Comparison of ENCODE assay signal across 8 cellular contexts in genomic region chr9:2837915-2838314, GRCh38. TPM values are rescaled to one million over a fixed set of nuclear protein-coding genes. Genes with fewer than 3 reads are reported as not detected.
DNase-seq lines count a peak whose midpoint lies in the region; TF ChIP-seq lines count a peak whose summit lies in the region.

No MANE protein-coding gene starts in this region.

- POLR2A ChIA-PET in Caco-2 (lab: Charles Lee): no interaction called here

- H3K4me2 ChIP-seq in osteoblast (ENCODE audit: insufficient read depth, low read length): peak overlapping the region; percentile 67

- H3K27ac Mint-ChIP-seq in endodermal cell (peak overlapping the region; percentile 2), Caco-2 (ENCODE audit: unreplicated experiment) (no peak overlapping the region)
- no peak overlapping the region for H3K27ac Mint-ChIP-seq in activated naive CD8-positive, alpha-beta T cell treated with anti-CD3 and anti-CD28 coated beads for 36 hours

- TF ChIP-seq CTCF in endodermal cell (conservative IDR thresholded peaks at IDR 0.05) (peak; percentile 58), osteoblast (IDR thresholded peaks at IDR 0.05; ENCODE audit: extremely low read depth, low read depth, low read length) (peak; percentile 47), Caco-2 (IDR thresholded peaks at IDR 0.05; ENCODE audit: insufficient read depth in 1 of 2, low read depth in 1 of 2, low read length in 1 of 2, severe bottlenecking in 1 of 2, unreplicated experiment in 1 of 2) (no peak)

- no TSS peak for BruUV-seq in Caco-2 (replicated peaks; lab: Mats Ljungman, UMichigan)

- H3K4me3 ChIP-seq in endodermal cell (ENCODE audit: low read length) (no peak overlapping the region), osteoblast (ENCODE audit: insufficient read depth, low read length) (peak overlapping the region; percentile 57), Caco-2 (ENCODE audit: low read depth, low read length) (no peak overlapping the region)

- no peaks in the 10 kb centered on the region for H3K9me3 ChIP-seq in endodermal cell (ENCODE audit: control insufficient read depth, low read length)
- H3K9me3 ChIP-seq in osteoblast (ENCODE audit: low read depth, low read length): no peaks in the 10 kb centered on the region
- H3K9me3 ChIP-seq in Caco-2: no peaks in the 10 kb centered on the region

- no peak overlapping the region for H3K27ac ChIP-seq in endodermal cell (ENCODE audit: low read depth, low read length)
- peak overlapping the region; percentile 56 for H3K27ac ChIP-seq in osteoblast (ENCODE audit: low read depth, low read length)

- H3K27me3 Mint-ChIP-seq in endodermal cell (ENCODE audit: insufficient read depth) (no peaks in the 10 kb centered on the region), Caco-2 (ENCODE audit: insufficient read depth, unreplicated experiment) (no peaks in the 10 kb centered on the region)
- H3K27me3 Mint-ChIP-seq in activated naive CD8-positive, alpha-beta T cell treated with anti-CD3 and anti-CD28 coated beads for 36 hours: no peaks in the 10 kb centered on the region

- H4K20me1 ChIP-seq in osteoblast (ENCODE audit: insufficient read depth, low read length): peaks cover 36% of the 10 kb centered on the region

- H3K4me1 ChIP-seq in endodermal cell (ENCODE audit: control insufficient read depth, insufficient read depth, low read length) (peaks cover 2% of the 10 kb centered on the region), osteoblast (ENCODE audit: insufficient read depth, low read length) (peaks cover 40% of the 10 kb centered on the region), Caco-2 (peaks cover 8% of the 10 kb centered on the region)

- H3K79me2 ChIP-seq in osteoblast (ENCODE audit: insufficient read depth, low read length): peaks cover 81% of the 10 kb centered on the region

- H3K9me3 Mint-ChIP-seq in endodermal cell (no peaks in the 10 kb centered on the region), Caco-2 (ENCODE audit: unreplicated experiment) (no peaks in the 10 kb centered on the region)
- H3K9me3 Mint-ChIP-seq in activated naive CD8-positive, alpha-beta T cell treated with anti-CD3 and anti-CD28 coated beads for 36 hours: no peaks in the 10 kb centered on the region

- H2AFZ ChIP-seq in osteoblast (ENCODE audit: low read length): no peak overlapping the region

- H3K36me3 Mint-ChIP-seq in endodermal cell (ENCODE audit: low read depth) (peaks cover 40% of the 10 kb centered on the region), Caco-2 (ENCODE audit: insufficient read depth, unreplicated experiment) (peaks cover 47% of the 10 kb centered on the region)
- H3K36me3 Mint-ChIP-seq in activated naive CD8-positive, alpha-beta T cell treated with anti-CD3 and anti-CD28 coated beads for 36 hours: peaks cover 35% of the 10 kb centered on the region

- intact Hi-C loops in Caco-2 (cut with micrococcal nuclease; ENCODE audit: unreplicated experiment): loop anchor here (5.0 kb wide), 1 partner anchor 216 kb away; the partner anchor contains the start of gene VLDLR

- DNase-seq in COR-L47 (lab: John Stamatoyannopoulos, UW) (peak; percentile 3), NCI-H69 (lab: John Stamatoyannopoulos, UW) (peak; percentile 29), endodermal cell (no peak), osteoblast (ENCODE audit: insufficient read length, low spot score, missing footprints) (no peak), Kasumi-1 (lab: John Stamatoyannopoulos, UW) (no peak), GM19238 (ENCODE audit: insufficient read length, low spot score) (no peak), Caco-2 (no peak)
- no peak for DNase-seq in activated naive CD8-positive, alpha-beta T cell treated with anti-CD3 and anti-CD28 coated beads for 36 hours

- H3K9ac ChIP-seq in endodermal cell (ENCODE audit: extremely low read depth, low read length, poor library complexity, severe bottlenecking): no peak overlapping the region

- no peak overlapping the region for H3K4me3 Mint-ChIP-seq in endodermal cell
- H3K4me3 Mint-ChIP-seq in Caco-2 (ENCODE audit: unreplicated experiment): no peak overlapping the region
- H3K4me3 Mint-ChIP-seq in activated naive CD8-positive, alpha-beta T cell treated with anti-CD3 and anti-CD28 coated beads for 36 hours: no peak overlapping the region

- CTCF ChIA-PET in Caco-2 (lab: Charles Lee): no interaction called here

- no peaks in the 10 kb centered on the region for H3K27me3 ChIP-seq in endodermal cell (ENCODE audit: control insufficient read depth, insufficient read depth, low read length, poor library complexity, severe bottlenecking)
- no peaks in the 10 kb centered on the region for H3K27me3 ChIP-seq in osteoblast (ENCODE audit: insufficient read depth, low read length)
- no peaks in the 10 kb centered on the region for H3K27me3 ChIP-seq in Caco-2 (replicated peaks; ENCODE audit: control insufficient read depth, insufficient read depth, low read length)

- WGBS in endodermal cell (ENCODE audit: insufficient coverage in 1 of 2, insufficient read length in 1 of 2), 2 experiments: 100% methylated on average over 1 of the region's 1 CpG; no CpG with 5 or more reads in 1 of the 2 experiments

- H3K4me1 Mint-ChIP-seq in endodermal cell: peaks cover 6% of the 10 kb centered on the region
- peaks cover 7% of the 10 kb centered on the region for H3K4me1 Mint-ChIP-seq in Caco-2 (ENCODE audit: low read depth, unreplicated experiment)
- peaks cover 22% of the 10 kb centered on the region for H3K4me1 Mint-ChIP-seq in activated naive CD8-positive, alpha-beta T cell treated with anti-CD3 and anti-CD28 coated beads for 36 hours

- H3K36me3 ChIP-seq in endodermal cell (ENCODE audit: control insufficient read depth, insufficient read depth, low read length) (peaks cover 59% of the 10 kb centered on the region), osteoblast (ENCODE audit: insufficient read depth, low read length) (peaks cover 36% of the 10 kb centered on the region), Caco-2 (ENCODE audit: control insufficient read depth, insufficient read depth, low read length) (no peaks in the 10 kb centered on the region; the same call in 1 of the 2 replicates)

RNA-seq across cellular contexts. Expression of gene PUM3, which starts 6.0 kb away (rescaled TPM):
- 10 to 100 TPM; 69.5 to 87.0 TPM for total RNA-seq in endodermal cell
- 37.2 TPM for polyA plus RNA-seq in endodermal cell (2013, experiment 1 of 2)
- polyA plus RNA-seq in endodermal cell (2013, experiment 2 of 2): 40.0 TPM
- 35.4 and 40.2 TPM in 2 replicates for total RNA-seq in osteoblast
- 64.2 and 65.4 TPM in 2 replicates for total RNA-seq in Caco-2 (2022)
- 100 to 1,000 TPM; 142 to 144 TPM for total RNA-seq in activated naive CD8-positive, alpha-beta T cell treated with anti-CD3 and anti-CD28 coated beads for 36 hours

Comparison
In these comparisons a context has a peak if more than half of its experiments do, and no peak if none do; other contexts are left out.
1. DNase-seq: peak in COR-L47 (single experiment) and NCI-H69 (single experiment); none in endodermal cell (single experiment), osteoblast (single experiment), Kasumi-1 (0 of 2), GM19238 (single experiment), Caco-2 (0 of 2) and activated naive CD8-positive, alpha-beta T cell treated with anti-CD3 and anti-CD28 coated beads for 36 hours (single experiment).
2. CTCF ChIP-seq: peak in endodermal cell (single experiment) and osteoblast (single experiment); none in Caco-2 (0 of 2).